ENCODE assay signal across 28 cellular contexts in the genomic region with DNA sequence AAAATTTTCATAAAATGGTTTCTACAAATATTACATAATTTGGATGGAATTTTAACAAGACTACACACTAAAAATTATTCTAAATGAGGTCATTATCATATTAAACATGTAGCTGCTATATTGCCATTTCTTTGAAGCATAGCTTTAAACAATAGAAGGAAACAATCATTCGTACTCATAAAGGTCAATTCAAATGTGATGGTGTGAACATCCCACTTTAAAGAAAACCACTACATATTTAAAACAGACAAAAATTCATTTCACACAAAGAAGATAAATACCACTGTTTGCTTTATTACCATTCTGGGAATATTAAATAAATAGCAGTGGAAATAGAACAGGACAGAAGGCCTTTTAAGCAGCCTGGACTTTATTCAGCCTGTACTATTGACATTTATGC.
"Had no signal": no experiment of that assay in that cellular context is flagged by ENCODE, and none has a peak within 500 bp of the region (broad histone marks: within the 10 kb centered on the region; RNA-seq: fewer than 3 reads in every experiment).

No MANE protein-coding gene starts in this region.

- DNase-seq: activated B cell treated with CpG ODN at 0.5 μM for 24 hours; activated CD4-positive, alpha-beta memory T cell treated with anti-CD3 and anti-CD28 coated beads for 36 hours; activated CD4-positive, alpha-beta T cell treated with anti-CD3 and anti-CD28 coated beads for 48 hours; activated CD4-positive, alpha-beta T cell treated with anti-CD3 and anti-CD28 coated beads, Interleukin-2, amount 50 U/mL, for 1 hour; activated CD8-positive, alpha-beta memory T cell treated with anti-CD3 and anti-CD28 coated beads, Interleukin-2, amount 10 ng/mL, durations not matched to agents 7 days and 5 days; activated CD8-positive, alpha-beta memory T cell treated with anti-CD3 and anti-CD28 coated beads, Interleukin-2, amount 50 U/mL, for 4 hours; activated CD8-positive, alpha-beta T cell treated with anti-CD3 and anti-CD28 coated beads, Interleukin-2, amount 10 ng/mL, durations not matched to agents 7 days and 5 days; activated effector memory CD4-positive, alpha-beta T cell treated with anti-CD3 and anti-CD28 coated beads, Interleukin-2, amount 50 U/mL, for 16 hours; activated naive CD4-positive, alpha-beta T cell treated with anti-CD3 and anti-CD28 coated beads for 36 hours; activated naive CD8-positive, alpha-beta T cell treated with anti-CD3 and anti-CD28 coated beads, Interleukin-2, amount 10 ng/mL, durations not matched to agents 7 days and 5 days; activated T-cell treated with anti-CD3 and anti-CD28 coated beads, Interleukin-2, amount 50 U/mL, for 1 hour; activated T-cell treated with anti-CD3 and anti-CD28 coated beads, Interleukin-2, amount 50 U/mL, for 48 hours; central memory CD4-positive, alpha-beta T cell; cerebellar nuclear complex; colonic mucosa; dorsolateral prefrontal cortex; effector memory CD4-positive, alpha-beta T cell; endodermal cell; esophagus squamous epithelium; foreskin melanocyte; T-helper 2 cell had no signal

- H3K4me1 ChIP-seq: breast epithelium, colonic mucosa, esophagus squamous epithelium, gastroesophageal sphincter had no signal

- H3K9me3 ChIP-seq: ascending aorta, breast epithelium, colonic mucosa, esophagus squamous epithelium, gastroesophageal sphincter had no signal

- ATAC-seq: activated CD4-positive, CD25-positive, alpha-beta regulatory T cell treated with anti-CD3 and anti-CD28 coated beads, Interleukin-2, amount 50 U/mL, for 24 hours; activated CD8-positive, alpha-beta memory T cell treated with anti-CD3 and anti-CD28 coated beads, Interleukin-2, amount 10 ng/mL, durations not matched to agents 7 days and 5 days; activated CD8-positive, alpha-beta T cell treated with anti-CD3 and anti-CD28 coated beads, Interleukin-2, amount 10 ng/mL, durations not matched to agents 7 days and 5 days; gastroesophageal sphincter had no signal

- H3K36me3 ChIP-seq: ascending aorta, breast epithelium, cardiac muscle cell, colonic mucosa, esophagus squamous epithelium, gastroesophageal sphincter had no signal

- H3K27ac ChIP-seq: ascending aorta, breast epithelium, cardiac muscle cell, colonic mucosa, dorsolateral prefrontal cortex, epithelial cell of prostate, esophagus squamous epithelium, gastroesophageal sphincter, VCaP had no signal

- H3K27me3 ChIP-seq: ascending aorta, breast epithelium, cardiac muscle cell, colonic mucosa, dorsolateral prefrontal cortex, esophagus squamous epithelium, gastroesophageal sphincter had no signal

- H3K4me3 ChIP-seq: ascending aorta, breast epithelium, cardiac muscle cell, colonic mucosa, dorsolateral prefrontal cortex, esophagus squamous epithelium, gastroesophageal sphincter had no signal
